In the genomic region with DNA sequence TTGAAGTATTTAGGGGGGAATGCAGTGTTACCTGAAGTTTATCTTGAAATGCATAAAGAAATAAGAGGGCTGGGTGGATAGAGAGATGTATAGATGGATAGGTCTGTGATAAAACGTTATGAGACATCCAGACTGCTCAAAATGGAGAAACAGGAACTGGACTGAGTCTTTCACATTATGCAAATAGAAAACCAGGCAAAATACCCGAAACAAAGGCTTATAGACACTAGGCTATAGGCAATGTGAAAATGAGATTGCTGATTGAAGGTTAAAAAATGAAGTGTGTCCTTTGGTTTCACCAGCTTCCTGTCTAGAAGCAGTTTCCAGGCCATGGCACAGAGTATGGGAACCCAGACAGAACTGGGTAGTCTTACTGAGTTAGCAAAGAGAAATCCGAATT, we compare ENCODE assay signal across 14 cellular contexts.
DNase-seq lines count a peak whose midpoint lies in the region; ATAC-seq and TF ChIP-seq lines count a peak whose summit lies in the region.
"Had no signal": no experiment of that assay in that cellular context is flagged by ENCODE, and none has a peak within 500 bp of the region (broad histone marks: within the 10 kb centered on the region; RNA-seq: fewer than 3 reads in every experiment).

No MANE protein-coding gene starts in this region.

- ATAC-seq in GM19438 (IDR thresholded peaks at IDR 0.05; ENCODE audit: low read depth, unreplicated experiment) (peak; percentile 72), HG02884 (IDR thresholded peaks at IDR 0.05; ENCODE audit: unreplicated experiment) (peak; percentile 69)
- no peak for ATAC-seq in stimulated activated effector memory CD8-positive, alpha-beta T cell treated with anti-CD3 and anti-CD28 coated beads, Interleukin-12 subunit alpha, Interleukin-12 subunit beta, amount 100 ng/mL, for 72 hours
- ATAC-seq: psoas muscle had no signal

- H3K4me3 Mint-ChIP-seq in stimulated activated effector memory CD8-positive, alpha-beta T cell treated with anti-CD3 and anti-CD28 coated beads, Interleukin-12 subunit alpha, Interleukin-12 subunit beta, amount 100 ng/mL, for 72 hours: no peak overlapping the region

- no peaks in the 10 kb centered on the region for H3K36me3 Mint-ChIP-seq in stimulated activated effector memory CD8-positive, alpha-beta T cell treated with anti-CD3 and anti-CD28 coated beads, Interleukin-12 subunit alpha, Interleukin-12 subunit beta, amount 100 ng/mL, for 72 hours

- DNase-seq in GM13976 (ENCODE audit: low spot score) (peak; percentile 17), NAMALWA (ENCODE audit: low spot score) (peak; percentile 18), DMS 273 (lab: John Stamatoyannopoulos, UW; ENCODE audit: unreplicated experiment) (no peak)
- no peak for DNase-seq in stimulated activated effector memory CD8-positive, alpha-beta T cell treated with anti-CD3 and anti-CD28 coated beads, Interleukin-12 subunit alpha, Interleukin-12 subunit beta, amount 100 ng/mL, for 72 hours (ENCODE audit: low spot score in 2 of 2)
- DNase-seq in stimulated activated CD4-positive, alpha-beta T cell treated with anti-CD3 and anti-CD28 coated beads, Interleukin-12 subunit alpha, Interleukin-12 subunit beta, amount 100 ng/mL, for 4 hours: no peak
- DNase-seq in activated effector memory CD4-positive, alpha-beta T cell treated with anti-CD3 and anti-CD28 coated beads, Interleukin-2, amount 50 U/mL, for 16 hours: no peak
- DNase-seq: activated gamma-delta T cell, COR-L47, esophagus squamous epithelium, left ventricle myocardium inferior, psoas muscle, SHP77 treated with DMSO at 0.1 percent for 48 hours had no signal

- in situ Hi-C loops in GM13976 (cut with MboI; ENCODE audit: low sequenced_read_pairs, unreplicated experiment): no loop called here

- peaks cover 4% of the 10 kb centered on the region for H3K9me3 Mint-ChIP-seq in stimulated activated effector memory CD8-positive, alpha-beta T cell treated with anti-CD3 and anti-CD28 coated beads, Interleukin-12 subunit alpha, Interleukin-12 subunit beta, amount 100 ng/mL, for 72 hours

- no peak overlapping the region for H3K27ac Mint-ChIP-seq in stimulated activated effector memory CD8-positive, alpha-beta T cell treated with anti-CD3 and anti-CD28 coated beads, Interleukin-12 subunit alpha, Interleukin-12 subunit beta, amount 100 ng/mL, for 72 hours

- H3K4me1 Mint-ChIP-seq in stimulated activated effector memory CD8-positive, alpha-beta T cell treated with anti-CD3 and anti-CD28 coated beads, Interleukin-12 subunit alpha, Interleukin-12 subunit beta, amount 100 ng/mL, for 72 hours: no peaks in the 10 kb centered on the region

- no peak for TF ChIP-seq CTCF in GM13976 (IDR thresholded peaks at IDR 0.05; ENCODE audit: borderline replicate concordance, control extremely low read depth, extremely low read depth, insufficient read depth, missing control alignments)

Comparison
In these comparisons a context has a peak if more than half of its experiments do, and no peak if none do; other contexts are left out.
1. DNase-seq: peak in GM13976 (single experiment) and NAMALWA (single experiment); none in stimulated activated effector memory CD8-positive, alpha-beta T cell treated with anti-CD3 and anti-CD28 coated beads, Interleukin-12 subunit alpha, Interleukin-12 subunit beta, amount 100 ng/mL, for 72 hours (0 of 2), DMS 273 (single experiment), stimulated activated CD4-positive, alpha-beta T cell treated with anti-CD3 and anti-CD28 coated beads, Interleukin-12 subunit alpha, Interleukin-12 subunit beta, amount 100 ng/mL, for 4 hours (single experiment) and activated effector memory CD4-positive, alpha-beta T cell treated with anti-CD3 and anti-CD28 coated beads, Interleukin-2, amount 50 U/mL, for 16 hours (single experiment).